Comparison of ENCODE assay signal across 8 cellular contexts in the genomic region with DNA sequence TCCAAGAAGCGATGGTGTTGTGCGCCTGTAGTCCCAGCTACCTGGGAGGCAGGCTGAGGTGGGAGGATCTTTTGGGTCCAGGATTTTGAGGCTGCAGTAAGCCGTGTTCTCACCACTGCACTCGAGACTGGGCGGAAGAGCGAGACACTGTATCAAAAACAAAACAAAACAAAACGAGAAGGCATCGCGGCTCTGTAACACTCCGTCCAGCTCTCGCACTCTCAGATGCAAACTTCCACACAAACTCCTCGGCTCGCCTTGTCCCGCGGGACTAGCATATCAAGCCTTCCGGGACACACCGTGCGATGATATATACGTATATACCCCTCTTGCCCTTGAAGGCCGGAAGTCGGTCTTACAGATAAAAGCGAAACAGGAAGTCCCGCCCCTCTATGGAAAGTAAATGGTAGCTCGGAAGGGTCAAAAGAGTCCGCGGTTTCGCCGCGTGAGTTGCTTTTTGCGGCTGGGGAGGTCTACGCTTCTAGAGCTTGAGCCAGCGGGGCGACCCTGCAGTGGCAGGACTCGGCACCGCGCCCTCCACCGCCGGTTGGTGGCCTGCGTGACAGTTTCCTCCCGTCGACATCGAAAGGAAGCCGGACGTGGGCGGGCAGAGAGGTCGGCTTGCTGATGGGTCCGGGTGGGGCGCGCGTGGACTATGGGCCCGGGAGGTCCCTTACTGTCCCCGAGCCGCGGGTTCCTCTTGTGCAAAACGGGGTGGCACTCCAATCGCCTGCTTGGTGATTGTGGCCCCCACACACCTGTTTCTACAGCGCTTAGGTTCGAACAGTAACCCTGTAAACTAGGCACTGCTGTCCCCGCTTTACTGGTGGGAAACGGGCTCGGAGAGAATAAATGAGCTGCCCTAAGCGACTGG. TPM values are rescaled to one million over a fixed set of nuclear protein-coding genes. Genes with fewer than 3 reads are reported as not detected.
DNase-seq lines count a peak whose midpoint lies in the region; ATAC-seq and TF ChIP-seq lines count a peak whose summit lies in the region.

A gene with protein sequence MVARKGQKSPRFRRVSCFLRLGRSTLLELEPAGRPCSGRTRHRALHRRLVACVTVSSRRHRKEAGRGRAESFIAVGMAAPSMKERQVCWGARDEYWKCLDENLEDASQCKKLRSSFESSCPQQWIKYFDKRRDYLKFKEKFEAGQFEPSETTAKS (plus strand): TSS at position 393 of the 874 bp plus-strand sequence. CDS start 11 bp downstream, at position 404.

- H3K36me3 ChIP-seq in DOHH2 (ENCODE audit: control insufficient read depth, low read length), result peaks cover 28% of the 10 kb centered on the region
- H3K36me3 ChIP-seq in GM23248 (ENCODE audit: low read depth), result peaks cover under 1% of the 10 kb centered on the region; the same call in 1 of the 2 replicates

- peak; percentile 99 for DNase-seq in GM23248
- peak; percentile 95 to 96 for DNase-seq in Kasumi-1 (lab: John Stamatoyannopoulos, UW)
- peak; percentile 96 for DNase-seq in RPMI7951 (ENCODE audit: low read depth)
- peak; percentile 85 for DNase-seq in activated T-helper 1 cell treated with anti-CD3 and anti-CD28 coated beads, Interleukin-12 subunit alpha, Interleukin-12 subunit beta, Interleukin-2, Interleukin-4 antibody, amounts not matched to agents 30 ng/mL and 10 ng/mL and 1 ng/mL, durations not matched to agents 14 hours and 24 hours and 36 hours (ENCODE audit: low spot score)
- DNase-seq in fibroblast of gingiva (ENCODE audit: low read depth), result peak; percentile 95
- peak; percentile 92 for DNase-seq in naive B cell

- peak within 1 kb of the TSS; percentile 97 for H3K4me3 Mint-ChIP-seq in activated T-helper 1 cell treated with anti-CD3 and anti-CD28 coated beads, Interleukin-12 subunit alpha, Interleukin-12 subunit beta, Interleukin-2, Interleukin-4 antibody, amounts not matched to agents 30 ng/mL and 10 ng/mL and 1 ng/mL, durations not matched to agents 14 hours and 24 hours and 36 hours
- H3K4me3 Mint-ChIP-seq in naive B cell, result peak within 1 kb of the TSS; percentile 92 to 99 (median 98)
- peak within 1 kb of the TSS; percentile 94 for H3K4me3 Mint-ChIP-seq in stimulated activated memory B cell treated with anti-CD40 and anti-IgM and Interleukin-4, amounts not matched to agents 10 μg/mL and 1 μg/mL and 100 μg/mL, for 72 hours

- in situ Hi-C loops in GM23248 (cut with MboI), result no loop called here

- H3K79me2 ChIP-seq in DOHH2 (ENCODE audit: control insufficient read depth, low read length), result peaks cover 41% of the 10 kb centered on the region
- H3K79me2 ChIP-seq in GM23248 (ENCODE audit: insufficient read depth), result peaks cover 41% of the 10 kb centered on the region

- no peaks in the 10 kb centered on the region for H3K9me3 ChIP-seq in DOHH2 (ENCODE audit: control insufficient read depth, insufficient read depth, low read length)
- H3K9me3 ChIP-seq in GM23248 (ENCODE audit: low read depth), result no peaks in the 10 kb centered on the region

- H3K27ac ChIP-seq in DOHH2 (ENCODE audit: low read depth, low read length) (peak within 1 kb of the TSS; percentile 85), GM23248 (peak within 1 kb of the TSS; percentile 94)

- peaks cover 57% of the 10 kb centered on the region for H3K4me1 Mint-ChIP-seq in activated T-helper 1 cell treated with anti-CD3 and anti-CD28 coated beads, Interleukin-12 subunit alpha, Interleukin-12 subunit beta, Interleukin-2, Interleukin-4 antibody, amounts not matched to agents 30 ng/mL and 10 ng/mL and 1 ng/mL, durations not matched to agents 14 hours and 24 hours and 36 hours (ENCODE audit: low read depth)
- H3K4me1 Mint-ChIP-seq in naive B cell, result peaks cover 30 to 50% (median 39%) of the 10 kb centered on the region in 3 donors
- peaks cover 48% of the 10 kb centered on the region for H3K4me1 Mint-ChIP-seq in stimulated activated memory B cell treated with anti-CD40 and anti-IgM and Interleukin-4, amounts not matched to agents 10 μg/mL and 1 μg/mL and 100 μg/mL, for 72 hours

- peak within 1 kb of the TSS; percentile 98 for H3K9ac ChIP-seq in GM23248

- H3K4me2 ChIP-seq in DOHH2 (ENCODE audit: low read length) (peak within 1 kb of the TSS; percentile 73), GM23248 (ENCODE audit: unreplicated experiment) (peak within 1 kb of the TSS; percentile 89)

- ATAC-seq in naive B cell (ENCODE audit: low read depth in 2 of 2), result peak; percentile 83 to 84
- peak; percentile 96 for ATAC-seq in stimulated activated memory B cell treated with anti-CD40 and anti-IgM and Interleukin-4, amounts not matched to agents 10 μg/mL and 1 μg/mL and 100 μg/mL, for 72 hours

- H3K9me2 ChIP-seq in DOHH2 (replicated peaks; ENCODE audit: control insufficient read depth, low read length), result no peaks in the 10 kb centered on the region
- H3K9me2 ChIP-seq in GM23248 (ENCODE audit: insufficient read depth), result no peaks in the 10 kb centered on the region

- peak within 1 kb of the TSS; percentile 96 for H3K27ac Mint-ChIP-seq in activated T-helper 1 cell treated with anti-CD3 and anti-CD28 coated beads, Interleukin-12 subunit alpha, Interleukin-12 subunit beta, Interleukin-2, Interleukin-4 antibody, amounts not matched to agents 30 ng/mL and 10 ng/mL and 1 ng/mL, durations not matched to agents 14 hours and 24 hours and 36 hours
- peak within 1 kb of the TSS; percentile 96 to 100 (median 98) for H3K27ac Mint-ChIP-seq in naive B cell
- peak within 1 kb of the TSS; percentile 96 for H3K27ac Mint-ChIP-seq in stimulated activated memory B cell treated with anti-CD40 and anti-IgM and Interleukin-4, amounts not matched to agents 10 μg/mL and 1 μg/mL and 100 μg/mL, for 72 hours

- TF ChIP-seq CTCF in DOHH2 (IDR thresholded peaks at IDR 0.05; ENCODE audit: low read depth, low read length, poor library complexity, severe bottlenecking), result no peak

- H3K27me3 ChIP-seq in DOHH2 (ENCODE audit: control insufficient read depth, low read length) (0 out of 2 replicates have a peak, but pooled peaks cover 3% of the 10 kb centered on the region), GM23248 (replicated peaks; ENCODE audit: insufficient read depth) (no peaks in the 10 kb centered on the region)

- H2AFZ ChIP-seq in GM23248, result peak within 1 kb of the TSS; percentile 95

- H3K4me1 ChIP-seq in DOHH2 (ENCODE audit: control insufficient read depth, low read length), result peaks cover 18% of the 10 kb centered on the region
- peaks cover 8% of the 10 kb centered on the region for H3K4me1 ChIP-seq in GM23248 (ENCODE audit: insufficient read depth)

- H3K27me3 Mint-ChIP-seq in activated T-helper 1 cell treated with anti-CD3 and anti-CD28 coated beads, Interleukin-12 subunit alpha, Interleukin-12 subunit beta, Interleukin-2, Interleukin-4 antibody, amounts not matched to agents 30 ng/mL and 10 ng/mL and 1 ng/mL, durations not matched to agents 14 hours and 24 hours and 36 hours (ENCODE audit: insufficient read depth), result peaks cover 2% of the 10 kb centered on the region
- H3K27me3 Mint-ChIP-seq in naive B cell, result peaks cover 0 to 2% (median 0%) of the 10 kb centered on the region in 3 donors
- H3K27me3 Mint-ChIP-seq in stimulated activated memory B cell treated with anti-CD40 and anti-IgM and Interleukin-4, amounts not matched to agents 10 μg/mL and 1 μg/mL and 100 μg/mL, for 72 hours, result no peaks in the 10 kb centered on the region

- H3K9me3 Mint-ChIP-seq in activated T-helper 1 cell treated with anti-CD3 and anti-CD28 coated beads, Interleukin-12 subunit alpha, Interleukin-12 subunit beta, Interleukin-2, Interleukin-4 antibody, amounts not matched to agents 30 ng/mL and 10 ng/mL and 1 ng/mL, durations not matched to agents 14 hours and 24 hours and 36 hours, result no peaks in the 10 kb centered on the region
- H3K9me3 Mint-ChIP-seq in naive B cell, result no peaks in the 10 kb centered on the region
- no peaks in the 10 kb centered on the region for H3K9me3 Mint-ChIP-seq in stimulated activated memory B cell treated with anti-CD40 and anti-IgM and Interleukin-4, amounts not matched to agents 10 μg/mL and 1 μg/mL and 100 μg/mL, for 72 hours

- H4K20me1 ChIP-seq in DOHH2 (ENCODE audit: control insufficient read depth, insufficient read depth, low read depth, low read length) (no peaks in the 10 kb centered on the region), GM23248 (ENCODE audit: insufficient read depth) (no peaks in the 10 kb centered on the region)

- intact Hi-C loops in activated T-helper 1 cell treated with anti-CD3 and anti-CD28 coated beads, Interleukin-12 subunit alpha, Interleukin-12 subunit beta, Interleukin-2, Interleukin-4 antibody, amounts not matched to agents 30 ng/mL and 10 ng/mL and 1 ng/mL, durations not matched to agents 14 hours and 24 hours and 36 hours (cut with micrococcal nuclease), result loop anchor here (1.0 to 10.0 kb wide), 14 partner anchors 16 to 1912 kb away; a partner anchor contains a TSS

- WGBS in GM23248 (ENCODE audit: low coverage in 1 of 2, low lambda C conversion rate in 2 of 2, missing lambda C conversion rate in 2 of 2), 2 experiments, result 1% methylated on average over 58 to 61 of the region's 62 CpGs

- H3F3A ChIP-seq in DOHH2 (ENCODE audit: control insufficient read depth, insufficient read depth) (peaks cover 13% of the 10 kb centered on the region; the same call in 1 of the 2 replicates), GM23248 (ENCODE audit: insufficient read depth) (0 out of 2 replicates have a peak, but pooled peaks cover 9% of the 10 kb centered on the region)

- H3K4me3 ChIP-seq in DOHH2 (ENCODE audit: low read length), result peak within 1 kb of the TSS; percentile 86
- H3K4me3 ChIP-seq in GM23248, result peak within 1 kb of the TSS; percentile 99

- peaks cover 24% of the 10 kb centered on the region for H3K36me3 Mint-ChIP-seq in activated T-helper 1 cell treated with anti-CD3 and anti-CD28 coated beads, Interleukin-12 subunit alpha, Interleukin-12 subunit beta, Interleukin-2, Interleukin-4 antibody, amounts not matched to agents 30 ng/mL and 10 ng/mL and 1 ng/mL, durations not matched to agents 14 hours and 24 hours and 36 hours (ENCODE audit: low read depth)
- peaks cover 20 to 23% of the 10 kb centered on the region in 2 donors for H3K36me3 Mint-ChIP-seq in naive B cell
- peaks cover 26% of the 10 kb centered on the region for H3K36me3 Mint-ChIP-seq in stimulated activated memory B cell treated with anti-CD40 and anti-IgM and Interleukin-4, amounts not matched to agents 10 μg/mL and 1 μg/mL and 100 μg/mL, for 72 hours

RNA-seq across cellular contexts. Expression of the gene that starts here (rescaled TPM):
- total RNA-seq in GM23248 (2014; rRNA removed; shearing (Covaris generic)), result 5.4 and 28.3 TPM in 2 replicates
- polyA plus RNA-seq in GM23248 (2016; fragmentation: Nextera tagmentation; extraction: Ambion mirVana) (44.7 and 52.2 TPM in 2 replicates), naive B cell (ENCODE audit: low read depth in 6 of 6) (10 to 100 TPM; 25.2 to 32.8 (median 28.9) TPM)
- total RNA-seq in RPMI7951 (2014; rRNA removed; shearing (Covaris generic)), result 49.1 and 59.0 TPM in 2 replicates
- 57.2 and 66.9 TPM in 2 replicates for total RNA-seq in activated T-helper 1 cell treated with anti-CD3 and anti-CD28 coated beads, Interleukin-12 subunit alpha, Interleukin-12 subunit beta, Interleukin-2, Interleukin-4 antibody, amounts not matched to agents 30 ng/mL and 10 ng/mL and 1 ng/mL, durations not matched to agents 14 hours and 24 hours and 36 hours

Comparison
In these comparisons a context has a peak if more than half of its experiments do, and no peak if none do; other contexts are left out.
1. Peak in every context shown above with its lines: DNase-seq, ATAC-seq, H3K4me3 ChIP-seq and H3K27ac ChIP-seq.